Comparison of ENCODE assay signal across 1 cellular context in the genomic region with DNA sequence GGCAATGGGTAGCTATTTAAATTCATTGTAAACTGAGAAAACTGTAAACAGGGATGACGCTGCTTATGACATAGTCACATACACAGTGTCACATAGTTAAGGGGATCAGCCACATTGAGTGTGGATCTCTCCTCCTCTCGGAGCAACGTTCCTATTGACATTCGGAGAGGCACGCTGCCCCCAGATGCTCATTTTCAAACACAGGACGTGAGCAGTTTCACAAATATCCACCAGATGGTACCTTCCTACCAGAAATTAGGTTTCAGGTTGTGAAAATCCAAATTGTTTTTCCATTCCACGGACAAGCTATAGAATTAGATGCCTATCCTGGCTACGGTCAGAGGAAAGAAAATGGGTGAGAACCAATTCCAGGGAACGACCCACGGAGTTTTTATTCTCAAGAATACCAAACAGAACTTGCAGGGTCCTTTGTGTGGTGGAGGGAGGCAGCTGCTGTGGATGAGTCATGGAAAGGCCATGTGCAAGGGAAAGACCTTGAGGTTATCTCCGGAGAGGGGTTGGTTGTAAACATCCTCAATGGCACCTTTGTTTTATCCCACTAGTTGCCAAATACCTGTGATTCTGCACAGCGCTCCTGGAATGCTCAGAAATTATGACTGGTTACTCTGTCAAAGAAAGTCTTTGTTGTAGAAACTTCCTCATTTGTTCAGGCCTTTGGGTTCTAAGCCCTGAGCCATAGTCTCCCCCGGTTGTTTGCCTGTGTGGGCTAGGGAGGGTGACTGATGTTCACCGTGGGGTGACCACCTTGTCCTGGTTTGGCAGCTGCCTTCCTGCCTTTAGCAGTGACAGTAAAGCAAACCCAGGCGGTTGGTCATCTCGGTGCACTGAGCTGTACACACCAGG.
TF ChIP-seq lines count a peak whose summit lies in the region.

No MANE protein-coding gene starts in this region.

TF ChIP-seq in HepG2, 621 proteins besides CTCF, POLR2A, EP300 and RAD21 (continued from another document):
- TF ChIP-seq, protein P1, sequence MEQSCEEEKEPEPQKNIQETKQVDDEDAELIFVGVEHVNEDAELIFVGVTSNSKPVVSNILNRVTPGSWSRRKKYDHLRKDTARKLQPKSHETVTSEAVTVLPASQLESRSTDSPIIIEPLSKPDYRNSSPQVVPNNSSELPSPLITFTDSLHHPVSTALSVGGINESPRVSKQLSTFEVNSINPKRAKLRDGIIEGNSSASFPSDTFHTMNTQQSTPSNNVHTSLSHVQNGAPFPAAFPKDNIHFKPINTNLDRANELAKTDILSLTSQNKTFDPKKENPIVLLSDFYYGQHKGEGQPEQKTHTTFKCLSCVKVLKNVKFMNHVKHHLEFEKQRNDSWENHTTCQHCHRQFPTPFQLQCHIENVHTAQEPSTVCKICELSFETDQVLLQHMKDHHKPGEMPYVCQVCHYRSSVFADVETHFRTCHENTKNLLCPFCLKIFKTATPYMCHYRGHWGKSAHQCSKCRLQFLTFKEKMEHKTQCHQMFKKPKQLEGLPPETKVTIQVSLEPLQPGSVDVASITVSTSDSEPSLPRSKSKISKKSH (CRISPR knock-in tag; IDR thresholded peaks at IDR 0.05; ENCODE audit: borderline replicate concordance): no peak
- peak; percentile 82 for TF ChIP-seq ZFX (CRISPR knock-in tag; IDR thresholded peaks at IDR 0.05; ENCODE audit: low read depth)
- peak; percentile 44 for TF ChIP-seq ATF7-NPFF (CRISPR knock-in tag; IDR thresholded peaks at IDR 0.05; ENCODE audit: low read depth)
- TF ChIP-seq, protein P2, sequence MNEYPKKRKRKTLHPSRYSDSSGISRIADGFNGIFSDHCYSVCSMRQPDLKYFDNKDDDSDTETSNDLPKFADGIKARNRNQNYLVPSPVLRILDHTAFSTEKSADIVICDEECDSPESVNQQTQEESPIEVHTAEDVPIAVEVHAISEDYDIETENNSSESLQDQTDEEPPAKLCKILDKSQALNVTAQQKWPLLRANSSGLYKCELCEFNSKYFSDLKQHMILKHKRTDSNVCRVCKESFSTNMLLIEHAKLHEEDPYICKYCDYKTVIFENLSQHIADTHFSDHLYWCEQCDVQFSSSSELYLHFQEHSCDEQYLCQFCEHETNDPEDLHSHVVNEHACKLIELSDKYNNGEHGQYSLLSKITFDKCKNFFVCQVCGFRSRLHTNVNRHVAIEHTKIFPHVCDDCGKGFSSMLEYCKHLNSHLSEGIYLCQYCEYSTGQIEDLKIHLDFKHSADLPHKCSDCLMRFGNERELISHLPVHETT (CRISPR knock-in tag; conservative IDR thresholded peaks at IDR 0.05): peak; percentile 88; the same call in 1 of the 2 replicates
- peak; percentile 97 for TF ChIP-seq FOXA3 (CRISPR knock-in tag; IDR thresholded peaks at IDR 0.05)
- TF ChIP-seq, protein P3, sequence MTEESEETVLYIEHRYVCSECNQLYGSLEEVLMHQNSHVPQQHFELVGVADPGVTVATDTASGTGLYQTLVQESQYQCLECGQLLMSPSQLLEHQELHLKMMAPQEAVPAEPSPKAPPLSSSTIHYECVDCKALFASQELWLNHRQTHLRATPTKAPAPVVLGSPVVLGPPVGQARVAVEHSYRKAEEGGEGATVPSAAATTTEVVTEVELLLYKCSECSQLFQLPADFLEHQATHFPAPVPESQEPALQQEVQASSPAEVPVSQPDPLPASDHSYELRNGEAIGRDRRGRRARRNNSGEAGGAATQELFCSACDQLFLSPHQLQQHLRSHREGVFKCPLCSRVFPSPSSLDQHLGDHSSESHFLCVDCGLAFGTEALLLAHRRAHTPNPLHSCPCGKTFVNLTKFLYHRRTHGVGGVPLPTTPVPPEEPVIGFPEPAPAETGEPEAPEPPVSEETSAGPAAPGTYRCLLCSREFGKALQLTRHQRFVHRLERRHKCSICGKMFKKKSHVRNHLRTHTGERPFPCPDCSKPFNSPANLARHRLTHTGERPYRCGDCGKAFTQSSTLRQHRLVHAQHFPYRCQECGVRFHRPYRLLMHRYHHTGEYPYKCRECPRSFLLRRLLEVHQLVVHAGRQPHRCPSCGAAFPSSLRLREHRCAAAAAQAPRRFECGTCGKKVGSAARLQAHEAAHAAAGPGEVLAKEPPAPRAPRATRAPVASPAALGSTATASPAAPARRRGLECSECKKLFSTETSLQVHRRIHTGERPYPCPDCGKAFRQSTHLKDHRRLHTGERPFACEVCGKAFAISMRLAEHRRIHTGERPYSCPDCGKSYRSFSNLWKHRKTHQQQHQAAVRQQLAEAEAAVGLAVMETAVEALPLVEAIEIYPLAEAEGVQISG (CRISPR knock-in tag; IDR thresholded peaks at IDR 0.05): peak; percentile 41
- TF ChIP-seq RBFOX2 (IDR thresholded peaks at IDR 0.05; ENCODE audit: low read depth, low read length): peak; percentile 6; the same call in 1 of the 2 replicates
- TF ChIP-seq ZNF850 (CRISPR knock-in tag; conservative IDR thresholded peaks at IDR 0.05): no peak; the same call in 1 of the 2 replicates
- TF ChIP-seq CENPT (CRISPR knock-in tag; IDR thresholded peaks at IDR 0.05; ENCODE audit: low read depth): no peak
- TF ChIP-seq PTBP1 (IDR thresholded peaks at IDR 0.05; ENCODE audit: low read depth, low read length, poor library complexity, severe bottlenecking): peak; percentile 58
- TF ChIP-seq XRCC5 (optimal IDR thresholded peaks at IDR 0.05; ENCODE audit: low read length): peak; percentile 75
- peak; percentile 82 for TF ChIP-seq HDAC1 (CRISPR knock-in tag; IDR thresholded peaks at IDR 0.05)
- TF ChIP-seq BRCA1 (CRISPR knock-in tag; IDR thresholded peaks at IDR 0.05): peak; percentile 26; the same call in 1 of the 2 replicates
- TF ChIP-seq, protein P4, sequence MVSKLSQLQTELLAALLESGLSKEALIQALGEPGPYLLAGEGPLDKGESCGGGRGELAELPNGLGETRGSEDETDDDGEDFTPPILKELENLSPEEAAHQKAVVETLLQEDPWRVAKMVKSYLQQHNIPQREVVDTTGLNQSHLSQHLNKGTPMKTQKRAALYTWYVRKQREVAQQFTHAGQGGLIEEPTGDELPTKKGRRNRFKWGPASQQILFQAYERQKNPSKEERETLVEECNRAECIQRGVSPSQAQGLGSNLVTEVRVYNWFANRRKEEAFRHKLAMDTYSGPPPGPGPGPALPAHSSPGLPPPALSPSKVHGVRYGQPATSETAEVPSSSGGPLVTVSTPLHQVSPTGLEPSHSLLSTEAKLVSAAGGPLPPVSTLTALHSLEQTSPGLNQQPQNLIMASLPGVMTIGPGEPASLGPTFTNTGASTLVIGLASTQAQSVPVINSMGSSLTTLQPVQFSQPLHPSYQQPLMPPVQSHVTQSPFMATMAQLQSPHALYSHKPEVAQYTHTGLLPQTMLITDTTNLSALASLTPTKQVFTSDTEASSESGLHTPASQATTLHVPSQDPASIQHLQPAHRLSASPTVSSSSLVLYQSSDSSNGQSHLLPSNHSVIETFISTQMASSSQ (IDR thresholded peaks at IDR 0.05; ENCODE audit: low read depth): peak; percentile 75
- TF ChIP-seq, protein P4 (CRISPR knock-in tag; IDR thresholded peaks at IDR 0.05; ENCODE audit: borderline replicate concordance): peak; percentile 90
- peak; percentile 71; the same call in 1 of the 2 replicates for TF ChIP-seq TSC22D2 (CRISPR knock-in tag; IDR thresholded peaks at IDR 0.05; ENCODE audit: borderline replicate concordance)
- TF ChIP-seq NFIC (IDR thresholded peaks at IDR 0.05; ENCODE audit: low read length): peak; percentile 97
- no peak; the same call in 1 of the 2 replicates for TF ChIP-seq HOXA7 (CRISPR knock-in tag; IDR thresholded peaks at IDR 0.05)
